In the genomic region with DNA sequence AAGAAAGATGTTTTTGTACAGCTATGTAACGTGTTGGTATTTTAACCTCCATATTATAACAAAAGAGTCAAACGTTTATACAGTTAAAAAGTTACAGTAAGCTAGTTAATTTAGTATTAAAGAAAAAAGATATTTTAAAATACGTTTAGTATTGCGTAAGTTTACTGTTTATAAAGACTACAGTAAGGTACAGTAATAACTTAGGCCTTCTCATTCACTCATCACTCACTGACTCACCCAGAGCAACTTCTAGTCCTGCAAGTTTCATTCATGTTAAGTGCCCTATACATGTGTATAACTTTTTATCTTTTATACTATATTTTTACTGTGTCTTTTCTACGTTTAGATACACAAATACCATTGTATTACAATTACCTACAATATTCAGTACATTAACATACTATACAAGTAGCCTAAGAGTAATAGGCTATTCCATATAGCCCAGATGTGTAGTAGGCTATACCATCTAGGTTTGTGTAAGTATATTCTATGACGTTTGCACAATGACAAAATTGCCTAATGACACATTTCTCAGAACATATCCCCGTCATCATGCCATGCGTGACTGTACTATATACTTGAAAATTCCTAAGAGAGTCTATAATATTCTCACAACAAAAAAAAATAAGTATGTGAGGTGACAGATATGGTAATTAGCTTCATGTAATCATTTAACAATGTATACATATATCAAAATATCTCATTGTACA, we compare ENCODE assay signal across 13 cellular contexts. TPM values are rescaled to one million over a fixed set of nuclear protein-coding genes. Genes with fewer than 3 reads are reported as not detected.
DNase-seq lines count a peak whose midpoint lies in the region; ATAC-seq and TF ChIP-seq lines count a peak whose summit lies in the region.
"Had no signal": no experiment of that assay in that cellular context is flagged by ENCODE, and none has a peak within 500 bp of the region (broad histone marks: within the 10 kb centered on the region; RNA-seq: fewer than 3 reads in every experiment).

No MANE protein-coding gene starts in this region.

- H3K9me3 Mint-ChIP-seq in activated T-helper 17 cell treated with anti-CD3 and anti-CD28 coated beads, Interleukin-2, amount 50 U/mL, for 72 hours = no peaks in the 10 kb centered on the region

- H3K4me3 ChIP-seq in tibial artery = no peak overlapping the region
- H3K4me3 ChIP-seq: BLaER1 treated with 17β-estradiol and CSF1 and Interleukin-3, amounts not matched to agents 10 nM and 100 nM; prostate gland; transverse colon had no signal

- no peak for TF ChIP-seq CTCF in tibial artery (IDR thresholded peaks at IDR 0.05)

- H3K27ac ChIP-seq in tibial artery = no peak overlapping the region
- H3K27ac ChIP-seq: prostate gland, transverse colon had no signal

- DNase-seq in ACHN (peak; percentile 11), HS-5 (ENCODE audit: low read depth) (peak; percentile 74), fibroblast of the conjunctiva (ENCODE audit: low read depth) (peak; percentile 13), tibial artery (no peak), head of caudate nucleus (no peak)
- DNase-seq: DMS79 treated with DMSO at 0.1 percent for 48 hours, kidney, transverse colon had no signal

- no peaks in the 10 kb centered on the region for H3K27me3 ChIP-seq in tibial artery
- H3K27me3 ChIP-seq: BLaER1 treated with 17β-estradiol and CSF1 and Interleukin-3, amounts not matched to agents 10 nM and 100 nM; transverse colon had no signal

- peaks cover 0 to 14% (median 3%) of the 10 kb centered on the region in 4 donors for H3K4me1 ChIP-seq in tibial artery
- H3K4me1 ChIP-seq: prostate gland had no signal

- H3K4me1 Mint-ChIP-seq in activated T-helper 17 cell treated with anti-CD3 and anti-CD28 coated beads, Interleukin-2, amount 50 U/mL, for 72 hours = no peaks in the 10 kb centered on the region

- ATAC-seq in activated T-helper 17 cell treated with anti-CD3 and anti-CD28 coated beads, Interleukin-2, amount 50 U/mL, for 72 hours (replicated peaks) = peak; percentile 48
- ATAC-seq in HG02642 (IDR thresholded peaks at IDR 0.05; ENCODE audit: poor library complexity, unreplicated experiment) = no peak
- no peak for ATAC-seq in GM18517 (IDR thresholded peaks at IDR 0.05; ENCODE audit: unreplicated experiment)

- in situ Hi-C loops in ACHN (cut with HindIII; ENCODE audit: low pct_ligation_motif_present, low pct_unique_long_range_greater_than_20kb, low sequenced_read_pairs) = no loop called here

- no peaks in the 10 kb centered on the region for H3K36me3 ChIP-seq in tibial artery
- H3K36me3 ChIP-seq: prostate gland, transverse colon had no signal

- no peaks in the 10 kb centered on the region for H3K9me3 ChIP-seq in tibial artery
- H3K9me3 ChIP-seq: prostate gland, transverse colon had no signal

- H3K27ac Mint-ChIP-seq in activated T-helper 17 cell treated with anti-CD3 and anti-CD28 coated beads, Interleukin-2, amount 50 U/mL, for 72 hours = no peak overlapping the region

- intact Hi-C loops in tibial artery (cut with DNase I; ENCODE audit: low total_unique reads) = no loop called here
- intact Hi-C loops in head of caudate nucleus (cut with DNase I) = no loop called here

- H3K27me3 Mint-ChIP-seq in activated T-helper 17 cell treated with anti-CD3 and anti-CD28 coated beads, Interleukin-2, amount 50 U/mL, for 72 hours = no peaks in the 10 kb centered on the region

- H3K4me3 Mint-ChIP-seq in activated T-helper 17 cell treated with anti-CD3 and anti-CD28 coated beads, Interleukin-2, amount 50 U/mL, for 72 hours = no peak overlapping the region

- no peaks in the 10 kb centered on the region for H3K36me3 Mint-ChIP-seq in activated T-helper 17 cell treated with anti-CD3 and anti-CD28 coated beads, Interleukin-2, amount 50 U/mL, for 72 hours (ENCODE audit: low read depth)

RNA-seq across cellular contexts. Expression of a gene that starts 33.8 kb away (rescaled TPM):
- 10 to 100 TPM; 11.1 to 13.9 TPM for total RNA-seq in activated T-helper 17 cell treated with anti-CD3 and anti-CD28 coated beads, Interleukin-2, amount 50 U/mL, for 72 hours

RNA-seq across cellular contexts. Expression of a gene that starts 34.0 kb away (rescaled TPM):
- 10 to 100 TPM; 15.3 to 17.7 TPM for total RNA-seq in activated T-helper 17 cell treated with anti-CD3 and anti-CD28 coated beads, Interleukin-2, amount 50 U/mL, for 72 hours

Comparison
In these comparisons a context has a peak if more than half of its experiments do, and no peak if none do; other contexts are left out.
1. DNase-seq: peak in ACHN (single experiment), HS-5 (single experiment) and fibroblast of the conjunctiva (single experiment); none in tibial artery (0 of 2) and head of caudate nucleus (0 of 42).